ENCODE assay signal across 10 cellular contexts in the genomic region with DNA sequence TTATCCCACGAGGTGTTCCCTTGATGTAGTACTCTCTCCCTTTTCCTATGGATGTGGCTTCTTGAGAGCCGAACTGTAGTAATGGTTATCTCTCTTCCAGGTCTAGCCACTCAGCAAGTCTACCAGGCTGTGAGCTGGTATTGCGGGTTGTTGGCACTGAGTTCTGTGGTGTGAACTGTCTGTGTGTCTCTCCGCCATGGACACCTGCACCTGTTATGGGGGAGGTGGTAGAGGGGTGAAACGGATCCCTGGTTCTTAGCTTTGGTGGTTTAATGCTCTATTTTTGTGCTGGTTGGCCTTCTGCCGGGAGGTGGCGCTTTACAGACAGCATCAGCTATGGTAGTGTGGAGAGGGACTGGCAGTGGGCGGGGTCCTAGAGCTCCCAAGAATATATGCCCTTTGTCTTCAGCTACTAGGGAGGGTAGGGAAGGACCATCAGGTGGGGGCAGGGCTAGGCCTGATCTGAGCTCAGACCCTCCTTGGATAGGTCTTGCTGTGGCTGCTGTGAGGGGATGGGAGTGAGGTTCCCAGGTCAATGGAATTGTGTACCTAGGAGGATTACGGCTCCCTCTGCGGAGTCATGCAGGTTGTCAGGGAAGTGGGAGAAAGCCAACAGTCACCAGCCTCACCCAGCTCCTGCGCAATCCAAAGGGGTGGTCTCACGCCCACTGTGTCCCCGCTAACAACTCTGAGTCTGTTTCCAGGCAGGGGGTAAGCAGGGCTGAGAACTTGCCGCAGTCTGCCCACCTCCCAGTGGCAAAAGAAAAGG.
DNase-seq lines count a peak whose midpoint lies in the region; ATAC-seq and TF ChIP-seq lines count a peak whose summit lies in the region.
"Had no signal": no experiment of that assay in that cellular context is flagged by ENCODE, and none has a peak within 500 bp of the region (broad histone marks: within the 10 kb centered on the region; RNA-seq: fewer than 3 reads in every experiment).

No MANE protein-coding gene starts in this region.

- H3K4me1 ChIP-seq in GM23248 (ENCODE audit: insufficient read depth) (no peaks in the 10 kb centered on the region), hepatocyte (ENCODE audit: insufficient read depth) (no peaks in the 10 kb centered on the region)

- TF ChIP-seq CTCF in AG09309 (IDR thresholded peaks at IDR 0.05; ENCODE audit: control insufficient read depth, insufficient read depth, low read depth, low read length, missing control alignments) (peak; percentile 28), hepatocyte (IDR thresholded peaks at IDR 0.05; ENCODE audit: poor library complexity) (peak; percentile 2)

- H3K27me3 Mint-ChIP-seq in activated T-cell treated with anti-CD3 and anti-CD28 coated beads, Interleukin-2, amount 50 U/mL, for 4 hours (ENCODE audit: low read depth) = peaks cover 39% of the 10 kb centered on the region

- no peaks in the 10 kb centered on the region for H3K36me3 Mint-ChIP-seq in activated T-cell treated with anti-CD3 and anti-CD28 coated beads, Interleukin-2, amount 50 U/mL, for 4 hours (ENCODE audit: insufficient read depth)

- H3K27ac ChIP-seq in GM23248 (no peak overlapping the region), hepatocyte (no peak overlapping the region)
- H3K27ac ChIP-seq: esophagus squamous epithelium had no signal

- H3K9me2 ChIP-seq in GM23248 (ENCODE audit: insufficient read depth) (no peaks in the 10 kb centered on the region), hepatocyte (replicated peaks; ENCODE audit: insufficient read depth) (no peaks in the 10 kb centered on the region)

- ATAC-seq in SK-N-SH treated with all-trans-retinoic acid at 6 μM for 48 hours (peak; percentile 62), GM19455 (IDR thresholded peaks at IDR 0.05; ENCODE audit: unreplicated experiment) (no peak), GM21526 (IDR thresholded peaks at IDR 0.05; ENCODE audit: low FRiP score, unreplicated experiment) (no peak)
- no peak for ATAC-seq in activated T-cell treated with anti-CD3 and anti-CD28 coated beads, Interleukin-2, amount 50 U/mL, for 4 hours

- 65 to 68% methylated on average over 14 of the region's 14 CpGs for WGBS in GM23248 (ENCODE audit: low coverage in 1 of 2, low lambda C conversion rate in 2 of 2, missing lambda C conversion rate in 2 of 2), 2 experiments
- 76% methylated on average over 14 of the region's 14 CpGs for WGBS in hepatocyte (ENCODE audit: low lambda C conversion rate, missing lambda C conversion rate)

- H3K4me2 ChIP-seq in GM23248 (ENCODE audit: unreplicated experiment) (no peak overlapping the region), hepatocyte (no peak overlapping the region)

- DNase-seq in AG09309 (ENCODE audit: low read depth) = no peak
- DNase-seq in GM23248 = peak; percentile 33
- peak; percentile 18 for DNase-seq in hepatocyte (ENCODE audit: low spot score)
- DNase-seq in activated T-cell treated with anti-CD3 and anti-CD28 coated beads, Interleukin-2, amount 50 U/mL, for 4 hours = no peak
- no peak for DNase-seq in NCI-H2029 (lab: John Stamatoyannopoulos, UW)
- DNase-seq: esophagus squamous epithelium, NCI-H1417 had no signal

- no peak overlapping the region for H3K4me3 Mint-ChIP-seq in activated T-cell treated with anti-CD3 and anti-CD28 coated beads, Interleukin-2, amount 50 U/mL, for 4 hours

- H3K9me3 ChIP-seq in GM23248 (ENCODE audit: low read depth) (no peaks in the 10 kb centered on the region), hepatocyte (ENCODE audit: low read depth) (no peaks in the 10 kb centered on the region)
- H3K9me3 ChIP-seq: esophagus squamous epithelium had no signal

- no peaks in the 10 kb centered on the region for H3F3A ChIP-seq in GM23248 (ENCODE audit: insufficient read depth)

- in situ Hi-C loops in GM23248 (cut with MboI) = no loop called here

- H2AFZ ChIP-seq in GM23248 (no peak overlapping the region), hepatocyte (no peak overlapping the region)

- no peak overlapping the region for H3K4me3 ChIP-seq in AG09309 (ENCODE audit: control insufficient read depth, low read depth, low read length)
- no peak overlapping the region for H3K4me3 ChIP-seq in GM23248
- H3K4me3 ChIP-seq in hepatocyte = no peak overlapping the region
- H3K4me3 ChIP-seq: esophagus squamous epithelium had no signal

- no peaks in the 10 kb centered on the region for H3K79me2 ChIP-seq in GM23248 (ENCODE audit: insufficient read depth)
- no peaks in the 10 kb centered on the region for H3K79me2 ChIP-seq in hepatocyte

- H3K27me3 ChIP-seq in GM23248 (replicated peaks; ENCODE audit: insufficient read depth) = 0 out of 2 replicates have a peak, but pooled peaks cover 12% of the 10 kb centered on the region
- no peaks in the 10 kb centered on the region for H3K27me3 ChIP-seq in hepatocyte

- no peaks in the 10 kb centered on the region for H3K4me1 Mint-ChIP-seq in activated T-cell treated with anti-CD3 and anti-CD28 coated beads, Interleukin-2, amount 50 U/mL, for 4 hours (ENCODE audit: low read depth)

- no peak overlapping the region for H3K9ac ChIP-seq in GM23248

- H3K36me3 ChIP-seq in GM23248 (ENCODE audit: low read depth) (no peaks in the 10 kb centered on the region), hepatocyte (replicated peaks; ENCODE audit: insufficient read depth, low read depth) (no peaks in the 10 kb centered on the region)
- H3K36me3 ChIP-seq: esophagus squamous epithelium had no signal

- no peaks in the 10 kb centered on the region for H3K9me3 Mint-ChIP-seq in activated T-cell treated with anti-CD3 and anti-CD28 coated beads, Interleukin-2, amount 50 U/mL, for 4 hours

- no peaks in the 10 kb centered on the region for H4K20me1 ChIP-seq in GM23248 (ENCODE audit: insufficient read depth)
- no peaks in the 10 kb centered on the region for H4K20me1 ChIP-seq in hepatocyte (ENCODE audit: insufficient read depth, poor library complexity, severe bottlenecking)

TF ChIP-seq in SK-N-SH treated with all-trans-retinoic acid at 6 μM for 48 hours, 23 proteins besides CTCF, POLR2A, EP300 and RAD21:
- TF ChIP-seq TCF4 (CRISPR knock-in tag; IDR thresholded peaks at IDR 0.05; ENCODE audit: borderline replicate concordance) (no peak), CREB5 (CRISPR knock-in tag; IDR thresholded peaks at IDR 0.05; ENCODE audit: low read depth) (no peak), CSDC2 (CRISPR knock-in tag; IDR thresholded peaks at IDR 0.05) (no peak), ARNTL (CRISPR knock-in tag; IDR thresholded peaks at IDR 0.05; ENCODE audit: borderline replicate concordance, low read depth) (no peak), PATZ1 (CRISPR knock-in tag; IDR thresholded peaks at IDR 0.05; ENCODE audit: borderline replicate concordance) (no peak), ZFP30 (CRISPR knock-in tag; IDR thresholded peaks at IDR 0.05) (no peak), ZNF565 (CRISPR knock-in tag; conservative IDR thresholded peaks at IDR 0.05; ENCODE audit: low read depth) (no peak), ZNF70 (CRISPR knock-in tag; IDR thresholded peaks at IDR 0.05) (no peak), BACH2 (CRISPR knock-in tag; IDR thresholded peaks at IDR 0.05; ENCODE audit: borderline replicate concordance) (no peak), ZFP3 (CRISPR knock-in tag; IDR thresholded peaks at IDR 0.05) (no peak)

Comparison
In these comparisons a context has a peak if more than half of its experiments do, and no peak if none do; other contexts are left out.
1. DNase-seq: peak in GM23248 (single experiment) and hepatocyte (single experiment); none in AG09309 (single experiment), activated T-cell treated with anti-CD3 and anti-CD28 coated beads, Interleukin-2, amount 50 U/mL, for 4 hours (single experiment) and NCI-H2029 (single experiment).